Comparison of ENCODE assay signal across 1 cellular context in the genomic region with DNA sequence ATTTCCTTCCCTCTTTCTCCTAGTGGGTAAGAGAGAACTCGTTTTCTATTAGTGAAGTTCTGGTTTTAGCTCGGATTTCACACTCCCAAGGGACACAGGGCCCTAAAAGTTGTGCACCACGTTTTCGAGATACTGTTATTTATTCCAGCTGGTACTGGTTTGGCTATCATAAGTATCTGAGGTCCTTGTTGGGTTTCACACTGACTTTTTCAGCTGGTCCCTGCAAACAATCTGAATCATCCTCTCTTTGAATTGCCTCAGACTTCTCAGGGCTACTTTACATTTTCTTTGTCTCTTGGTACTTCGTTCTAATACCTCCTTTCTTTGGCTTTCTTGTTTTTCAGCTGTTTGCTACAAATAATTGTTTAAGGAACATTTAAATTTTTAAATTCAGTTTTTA.
TF ChIP-seq lines count a peak whose summit lies in the region.

No MANE protein-coding gene starts in this region.

TF ChIP-seq in GM23338, 12 proteins besides CTCF, POLR2A, EP300 and RAD21 (continued from another document):
- TF ChIP-seq, protein P1, sequence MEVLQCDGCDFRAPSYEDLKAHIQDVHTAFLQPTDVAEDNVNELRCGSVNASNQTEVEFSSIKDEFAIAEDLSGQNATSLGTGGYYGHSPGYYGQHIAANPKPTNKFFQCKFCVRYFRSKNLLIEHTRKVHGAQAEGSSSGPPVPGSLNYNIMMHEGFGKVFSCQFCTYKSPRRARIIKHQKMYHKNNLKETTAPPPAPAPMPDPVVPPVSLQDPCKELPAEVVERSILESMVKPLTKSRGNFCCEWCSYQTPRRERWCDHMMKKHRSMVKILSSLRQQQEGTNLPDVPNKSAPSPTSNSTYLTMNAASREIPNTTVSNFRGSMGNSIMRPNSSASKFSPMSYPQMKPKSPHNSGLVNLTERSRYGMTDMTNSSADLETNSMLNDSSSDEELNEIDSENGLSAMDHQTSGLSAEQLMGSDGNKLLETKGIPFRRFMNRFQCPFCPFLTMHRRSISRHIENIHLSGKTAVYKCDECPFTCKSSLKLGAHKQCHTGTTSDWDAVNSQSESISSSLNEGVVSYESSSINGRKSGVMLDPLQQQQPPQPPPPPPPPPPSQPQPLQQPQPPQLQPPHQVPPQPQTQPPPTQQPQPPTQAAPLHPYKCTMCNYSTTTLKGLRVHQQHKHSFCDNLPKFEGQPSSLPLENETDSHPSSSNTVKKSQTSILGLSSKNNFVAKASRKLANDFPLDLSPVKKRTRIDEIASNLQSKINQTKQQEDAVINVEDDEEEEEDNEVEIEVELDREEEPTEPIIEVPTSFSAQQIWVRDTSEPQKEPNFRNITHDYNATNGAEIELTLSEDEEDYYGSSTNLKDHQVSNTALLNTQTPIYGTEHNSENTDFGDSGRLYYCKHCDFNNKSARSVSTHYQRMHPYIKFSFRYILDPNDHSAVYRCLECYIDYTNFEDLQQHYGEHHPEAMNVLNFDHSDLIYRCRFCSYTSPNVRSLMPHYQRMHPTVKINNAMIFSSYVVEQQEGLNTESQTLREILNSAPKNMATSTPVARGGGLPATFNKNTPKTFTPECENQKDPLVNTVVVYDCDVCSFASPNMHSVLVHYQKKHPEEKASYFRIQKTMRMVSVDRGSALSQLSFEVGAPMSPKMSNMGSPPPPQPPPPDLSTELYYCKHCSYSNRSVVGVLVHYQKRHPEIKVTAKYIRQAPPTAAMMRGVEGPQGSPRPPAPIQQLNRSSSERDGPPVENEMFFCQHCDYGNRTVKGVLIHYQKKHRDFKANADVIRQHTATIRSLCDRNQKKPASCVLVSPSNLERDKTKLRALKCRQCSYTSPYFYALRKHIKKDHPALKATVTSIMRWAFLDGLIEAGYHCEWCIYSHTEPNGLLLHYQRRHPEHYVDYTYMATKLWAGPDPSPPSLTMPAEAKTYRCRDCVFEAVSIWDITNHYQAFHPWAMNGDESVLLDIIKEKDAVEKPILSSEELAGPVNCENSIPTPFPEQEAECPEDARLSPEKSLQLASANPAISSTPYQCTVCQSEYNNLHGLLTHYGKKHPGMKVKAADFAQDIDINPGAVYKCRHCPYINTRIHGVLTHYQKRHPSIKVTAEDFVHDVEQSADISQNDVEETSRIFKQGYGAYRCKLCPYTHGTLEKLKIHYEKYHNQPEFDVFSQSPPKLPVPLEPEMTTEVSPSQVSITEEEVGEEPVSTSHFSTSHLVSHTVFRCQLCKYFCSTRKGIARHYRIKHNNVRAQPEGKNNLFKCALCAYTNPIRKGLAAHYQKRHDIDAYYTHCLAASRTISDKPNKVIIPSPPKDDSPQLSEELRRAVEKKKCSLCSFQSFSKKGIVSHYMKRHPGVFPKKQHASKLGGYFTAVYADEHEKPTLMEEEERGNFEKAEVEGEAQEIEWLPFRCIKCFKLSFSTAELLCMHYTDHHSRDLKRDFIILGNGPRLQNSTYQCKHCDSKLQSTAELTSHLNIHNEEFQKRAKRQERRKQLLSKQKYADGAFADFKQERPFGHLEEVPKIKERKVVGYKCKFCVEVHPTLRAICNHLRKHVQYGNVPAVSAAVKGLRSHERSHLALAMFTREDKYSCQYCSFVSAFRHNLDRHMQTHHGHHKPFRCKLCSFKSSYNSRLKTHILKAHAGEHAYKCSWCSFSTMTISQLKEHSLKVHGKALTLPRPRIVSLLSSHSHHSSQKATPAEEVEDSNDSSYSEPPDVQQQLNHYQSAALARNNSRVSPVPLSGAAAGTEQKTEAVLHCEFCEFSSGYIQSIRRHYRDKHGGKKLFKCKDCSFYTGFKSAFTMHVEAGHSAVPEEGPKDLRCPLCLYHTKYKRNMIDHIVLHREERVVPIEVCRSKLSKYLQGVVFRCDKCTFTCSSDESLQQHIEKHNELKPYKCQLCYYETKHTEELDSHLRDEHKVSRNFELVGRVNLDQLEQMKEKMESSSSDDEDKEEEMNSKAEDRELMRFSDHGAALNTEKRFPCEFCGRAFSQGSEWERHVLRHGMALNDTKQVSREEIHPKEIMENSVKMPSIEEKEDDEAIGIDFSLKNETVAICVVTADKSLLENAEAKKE (CRISPR knock-in tag; IDR thresholded peaks at IDR 0.05) = 0 out of 2 replicates have a peak, but pooled peaks have one; percentile 34
- no peak for TF ChIP-seq JUNB (IDR thresholded peaks at IDR 0.05; ENCODE audit: unreplicated experiment)
TF ChIP-seq in GM23338: peak in this region for 1.
